21 cellular contexts compared by ENCODE assay signal in the genomic region with DNA sequence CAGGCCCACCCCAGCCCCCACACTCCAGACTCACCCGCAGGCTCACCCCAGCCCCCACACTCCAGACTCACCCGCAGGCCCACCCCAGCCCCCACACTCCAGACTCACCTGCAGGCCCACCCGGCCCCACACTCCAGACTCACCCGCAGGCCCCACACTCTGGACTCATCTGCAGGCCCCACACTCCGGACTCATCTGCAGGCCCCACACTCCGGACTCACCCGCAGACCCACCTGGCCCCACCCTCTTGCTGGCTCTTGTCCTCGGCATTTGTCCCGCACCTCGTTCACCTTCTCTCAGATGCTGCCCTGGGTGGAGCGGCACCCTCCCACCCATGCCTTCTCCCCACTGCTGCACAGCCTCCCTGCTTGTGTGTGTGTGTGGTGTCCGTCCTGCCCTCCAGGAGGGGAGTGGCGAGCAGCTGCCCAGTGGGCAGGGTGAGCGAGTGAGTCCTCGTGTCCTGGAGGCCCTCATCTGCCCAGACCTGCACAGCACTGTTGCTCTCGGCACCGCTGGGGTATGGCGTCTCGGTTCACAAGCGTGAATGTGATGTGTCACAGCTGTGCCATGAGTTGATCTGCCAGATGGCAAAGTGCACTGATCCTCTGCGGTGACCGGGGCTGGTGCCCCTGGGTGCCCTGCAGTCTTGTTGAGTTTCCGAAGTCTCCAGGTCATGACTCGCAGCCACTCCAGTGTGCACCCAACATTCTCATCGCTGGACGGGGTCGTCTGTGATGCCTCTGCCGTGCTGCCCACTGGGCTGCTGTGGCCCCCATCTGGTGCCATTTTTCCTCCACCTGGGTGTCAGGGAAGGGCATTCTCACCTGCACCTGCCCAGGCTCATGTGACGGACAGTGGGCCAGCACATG.
"Had no signal": no experiment of that assay in that cellular context is flagged by ENCODE, and none has a peak within 500 bp of the region (broad histone marks: within the 10 kb centered on the region; RNA-seq: fewer than 3 reads in every experiment).

No MANE protein-coding gene starts in this region.

- H3K27me3 Mint-ChIP-seq: activated CD4-positive, alpha-beta memory T cell treated with anti-CD3 and anti-CD28 coated beads for 36 hours; activated naive CD8-positive, alpha-beta T cell treated with anti-CD3 and anti-CD28 coated beads, Interleukin-2, amount 50 U/mL, for 24 hours; activated T-helper 17 cell treated with anti-CD3 and anti-CD28 coated beads, Interleukin-2, amount 50 U/mL, for 72 hours; dendritic cell treated with granulocyte-macrophage colony-stimulating factor and Interleukin-4, amounts not matched to agents 40 ng/mL and 50 ng/mL, for 4 days; progenitor cell of endocrine pancreas had no signal

- H3K9me3 ChIP-seq: esophagus squamous epithelium, testis, upper lobe of left lung had no signal

- H3K4me3 ChIP-seq: esophagus squamous epithelium, skin epidermis, testis, upper lobe of left lung had no signal

- H3K9me3 Mint-ChIP-seq: activated CD4-positive, alpha-beta memory T cell treated with anti-CD3 and anti-CD28 coated beads for 36 hours; activated naive CD4-positive, alpha-beta T cell treated with anti-CD3 and anti-CD28 coated beads for 36 hours; activated naive CD8-positive, alpha-beta T cell treated with anti-CD3 and anti-CD28 coated beads, Interleukin-2, amount 50 U/mL, for 24 hours; activated T-helper 17 cell treated with anti-CD3 and anti-CD28 coated beads, Interleukin-2, amount 50 U/mL, for 72 hours; dendritic cell treated with granulocyte-macrophage colony-stimulating factor and Interleukin-4, amounts not matched to agents 40 ng/mL and 50 ng/mL, for 4 days had no signal

- H3K27me3 ChIP-seq: esophagus squamous epithelium, testis, upper lobe of left lung had no signal

- H3K4me1 ChIP-seq: esophagus squamous epithelium, testis had no signal

- ATAC-seq: activated naive CD8-positive, alpha-beta T cell treated with anti-CD3 and anti-CD28 coated beads, Interleukin-2, amount 50 U/mL, for 24 hours; activated T-helper 17 cell treated with anti-CD3 and anti-CD28 coated beads, Interleukin-2, amount 50 U/mL, for 72 hours had no signal

- H3K27ac ChIP-seq: esophagus squamous epithelium, skin epidermis, testis, upper lobe of left lung, VCaP had no signal

- H3K4me3 Mint-ChIP-seq: activated CD4-positive, alpha-beta memory T cell treated with anti-CD3 and anti-CD28 coated beads for 36 hours; activated naive CD4-positive, alpha-beta T cell treated with anti-CD3 and anti-CD28 coated beads for 36 hours; activated naive CD8-positive, alpha-beta T cell treated with anti-CD3 and anti-CD28 coated beads, Interleukin-2, amount 50 U/mL, for 24 hours; activated T-helper 17 cell treated with anti-CD3 and anti-CD28 coated beads, Interleukin-2, amount 50 U/mL, for 72 hours; dendritic cell treated with granulocyte-macrophage colony-stimulating factor and Interleukin-4, amounts not matched to agents 40 ng/mL and 50 ng/mL, for 4 days had no signal

- H3K27ac Mint-ChIP-seq: activated CD4-positive, alpha-beta memory T cell treated with anti-CD3 and anti-CD28 coated beads for 36 hours; activated naive CD4-positive, alpha-beta T cell treated with anti-CD3 and anti-CD28 coated beads for 36 hours; activated naive CD8-positive, alpha-beta T cell treated with anti-CD3 and anti-CD28 coated beads, Interleukin-2, amount 50 U/mL, for 24 hours; dendritic cell treated with granulocyte-macrophage colony-stimulating factor and Interleukin-4, amounts not matched to agents 40 ng/mL and 50 ng/mL, for 4 days; progenitor cell of endocrine pancreas had no signal

- DNase-seq: activated CD4-positive, alpha-beta memory T cell treated with anti-CD3 and anti-CD28 coated beads for 36 hours; activated CD4-positive, CD25-positive, alpha-beta regulatory T cell treated with anti-CD3 and anti-CD28 coated beads, Interleukin-2, amount 50 U/mL, for 72 hours; activated naive CD4-positive, alpha-beta T cell treated with anti-CD3 and anti-CD28 coated beads for 36 hours; activated naive CD8-positive, alpha-beta T cell treated with anti-CD3 and anti-CD28 coated beads, Interleukin-2, amount 50 U/mL, for 24 hours; activated T-cell treated with anti-CD3 and anti-CD28 coated beads, Interleukin-2, amount 50 U/mL, for 1 hour; aorta; cerebellar nuclear complex; effector CD8-positive, alpha-beta T cell; esophagus squamous epithelium; mammary epithelial cell; stimulated activated CD4-positive, alpha-beta T cell treated with anti-CD3 and anti-CD28 coated beads, Interleukin-15, amount 100 ng/mL, for 24 hours; stimulated activated CD4-positive, alpha-beta T cell treated with anti-CD3 and anti-CD28 coated beads, Interleukin-2, amount 100 ng/mL, for 48 hours; SW 1271; T-helper 2 cell; testis had no signal
